Comparison of ENCODE assay signal across 8 cellular contexts in the genomic region with DNA sequence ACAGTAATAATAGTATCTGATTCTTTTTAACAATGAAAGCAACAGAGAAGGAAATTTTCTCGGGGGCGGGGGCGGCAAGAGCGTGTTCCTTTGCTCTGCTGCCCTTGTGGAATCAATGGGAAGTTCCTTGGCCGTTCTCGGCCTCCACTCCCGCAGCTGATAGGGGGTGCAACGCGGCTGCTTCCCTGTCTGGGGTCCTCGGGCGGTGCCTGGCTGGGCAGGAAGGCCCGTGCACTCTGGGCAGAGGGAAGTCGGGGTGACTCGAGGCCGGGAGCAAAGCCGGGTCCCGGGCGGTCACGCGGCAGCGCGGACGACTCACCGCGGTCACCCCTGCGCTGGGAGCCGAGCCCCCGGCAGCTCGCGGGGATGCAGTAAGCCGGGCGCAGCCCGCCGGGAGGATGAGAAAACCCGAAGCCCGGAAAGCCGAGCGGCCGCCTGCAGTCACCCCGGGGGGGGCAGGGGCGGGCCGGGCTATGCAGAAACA. TPM values are rescaled to one million over a fixed set of nuclear protein-coding genes. Genes with fewer than 3 reads are reported as not detected.
DNase-seq lines count a peak whose midpoint lies in the region; ATAC-seq, FAIRE-seq and TF ChIP-seq lines count a peak whose summit lies in the region.

No MANE protein-coding gene starts in this region.

- H3K36me3 ChIP-seq in iPS-20b (ENCODE audit: insufficient read depth, low read depth, low read length), result peaks cover 16% of the 10 kb centered on the region; the same call in 1 of the 2 replicates
- no peaks in the 10 kb centered on the region for H3K36me3 ChIP-seq in tibial nerve

- peaks cover 44% of the 10 kb centered on the region for H3K27me3 Mint-ChIP-seq in activated naive CD4-positive, alpha-beta T cell treated with anti-CD3 and anti-CD28 coated beads for 36 hours (ENCODE audit: low read depth)

- H3K9me3 Mint-ChIP-seq in activated naive CD4-positive, alpha-beta T cell treated with anti-CD3 and anti-CD28 coated beads for 36 hours, result no peaks in the 10 kb centered on the region

- no peaks in the 10 kb centered on the region for H3K36me3 Mint-ChIP-seq in activated naive CD4-positive, alpha-beta T cell treated with anti-CD3 and anti-CD28 coated beads for 36 hours (ENCODE audit: low read depth)

- ATAC-seq in SK-N-SH treated with all-trans-retinoic acid at 6 μM for 48 hours (peak; percentile 1), HG03571 (IDR thresholded peaks at IDR 0.05; ENCODE audit: unreplicated experiment) (no peak)

- DNase-seq in activated naive CD4-positive, alpha-beta T cell treated with anti-CD3 and anti-CD28 coated beads for 36 hours, result no peak
- no peak for DNase-seq in activated naive CD4-positive, alpha-beta T cell treated with anti-CD3 and anti-CD28 coated beads, Interleukin-2, amount 50 U/mL, for 16 hours
- no peak for DNase-seq in tibial nerve (ENCODE audit: low spot score in 2 of 2)
- DNase-seq in globus pallidus (ENCODE audit: low spot score), result no peak
- DNase-seq in GM12891 (ENCODE audit: insufficient read length, low spot score), result no peak

- H3K9ac ChIP-seq in iPS-20b (ENCODE audit: low read depth, low read length), result no peak overlapping the region; the same call in 1 of the 2 replicates

- CTCF ChIA-PET in activated naive CD4-positive, alpha-beta T cell treated with anti-CD3 and anti-CD28 coated beads for 36 hours (lab: Charles Lee), result no interaction called here

- peaks cover 23% of the 10 kb centered on the region for H3K4me1 Mint-ChIP-seq in activated naive CD4-positive, alpha-beta T cell treated with anti-CD3 and anti-CD28 coated beads for 36 hours (ENCODE audit: low read depth)

- WGBS in tibial nerve, 2 donors, result 0 to 1% methylated on average over 19 to 20 of the region's 42 CpGs

- TF ChIP-seq EP300 in tibial nerve (IDR thresholded peaks at IDR 0.05), result no peak

- H3K9me3 ChIP-seq in iPS-20b (ENCODE audit: insufficient read depth, low read depth, low read length) (no peaks in the 10 kb centered on the region), tibial nerve (no peaks in the 10 kb centered on the region)

- H3K4me3 Mint-ChIP-seq in activated naive CD4-positive, alpha-beta T cell treated with anti-CD3 and anti-CD28 coated beads for 36 hours, result peak overlapping the region; percentile 12

- no peak for TF ChIP-seq POLR2A in tibial nerve (IDR thresholded peaks at IDR 0.05)
- TF ChIP-seq POLR2A in GM12891 (IDR thresholded peaks at IDR 0.05; ENCODE audit: low read depth, low read length), result no peak

- no peak overlapping the region for H3K27ac Mint-ChIP-seq in activated naive CD4-positive, alpha-beta T cell treated with anti-CD3 and anti-CD28 coated beads for 36 hours

- FAIRE-seq in GM12891 (lab: Jason Lieb, UNC), result no peak

- TF ChIP-seq CTCF in tibial nerve (IDR thresholded peaks at IDR 0.05), result no peak

- intact Hi-C loops in activated naive CD4-positive, alpha-beta T cell treated with anti-CD3 and anti-CD28 coated beads for 36 hours (cut with micrococcal nuclease), result loop anchor here (1.0 to 5.0 kb wide), 3 partner anchors 7 to 108 kb away; partner anchors contain the start of genes DBNDD1, FANCA and MC1R

- H3K27me3 ChIP-seq in iPS-20b (ENCODE audit: insufficient read depth, low read length) (peaks cover 27% of the 10 kb centered on the region), tibial nerve (peaks cover 0 to 74% of the 10 kb centered on the region in 2 donors)

- H3K4me3 ChIP-seq in iPS-20b (ENCODE audit: low read length) (peak overlapping the region; percentile 68), tibial nerve (peak overlapping the region; percentile 1 to 52 (median 42))

- H3K4me1 ChIP-seq in iPS-20b (ENCODE audit: insufficient read depth, low read length) (peaks cover 10% of the 10 kb centered on the region), tibial nerve (peaks cover 0 to 59% (median 35%) of the 10 kb centered on the region in 4 donors)

- H3K27ac ChIP-seq in iPS-20b (ENCODE audit: low read length) (no peak overlapping the region), tibial nerve (no peak overlapping the region)

TF ChIP-seq in SK-N-SH treated with all-trans-retinoic acid at 6 μM for 48 hours, 23 proteins besides CTCF, POLR2A, EP300 and RAD21:
- TF ChIP-seq, protein P1, sequence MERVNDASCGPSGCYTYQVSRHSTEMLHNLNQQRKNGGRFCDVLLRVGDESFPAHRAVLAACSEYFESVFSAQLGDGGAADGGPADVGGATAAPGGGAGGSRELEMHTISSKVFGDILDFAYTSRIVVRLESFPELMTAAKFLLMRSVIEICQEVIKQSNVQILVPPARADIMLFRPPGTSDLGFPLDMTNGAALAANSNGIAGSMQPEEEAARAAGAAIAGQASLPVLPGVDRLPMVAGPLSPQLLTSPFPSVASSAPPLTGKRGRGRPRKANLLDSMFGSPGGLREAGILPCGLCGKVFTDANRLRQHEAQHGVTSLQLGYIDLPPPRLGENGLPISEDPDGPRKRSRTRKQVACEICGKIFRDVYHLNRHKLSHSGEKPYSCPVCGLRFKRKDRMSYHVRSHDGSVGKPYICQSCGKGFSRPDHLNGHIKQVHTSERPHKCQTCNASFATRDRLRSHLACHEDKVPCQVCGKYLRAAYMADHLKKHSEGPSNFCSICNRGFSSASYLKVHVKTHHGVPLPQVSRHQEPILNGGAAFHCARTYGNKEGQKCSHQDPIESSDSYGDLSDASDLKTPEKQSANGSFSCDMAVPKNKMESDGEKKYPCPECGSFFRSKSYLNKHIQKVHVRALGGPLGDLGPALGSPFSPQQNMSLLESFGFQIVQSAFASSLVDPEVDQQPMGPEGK (CRISPR knock-in tag; IDR thresholded peaks at IDR 0.05; ENCODE audit: borderline replicate concordance), result peak; percentile 83; the same call in 1 of the 2 replicates
- no peak for TF ChIP-seq TOX (CRISPR knock-in tag; IDR thresholded peaks at IDR 0.05; ENCODE audit: borderline replicate concordance)

TF ChIP-seq in GM12891, 5 proteins besides CTCF, POLR2A, EP300 and RAD21:
- TF ChIP-seq POLR2AphosphoS5 (IDR thresholded peaks at IDR 0.05; ENCODE audit: low read depth, low read length) (no peak), SPI1 (IDR thresholded peaks at IDR 0.05; ENCODE audit: low read depth, low read length) (no peak), TAF1 (IDR thresholded peaks at IDR 0.05; ENCODE audit: low read depth, low read length) (no peak), PAX5 (IDR thresholded peaks at IDR 0.05; ENCODE audit: insufficient read depth, low read length, severe bottlenecking) (no peak), POU2F2 (IDR thresholded peaks at IDR 0.05; ENCODE audit: low read depth, low read length) (no peak)

RNA-seq across cellular contexts. Expression of gene TUBB3, which starts 2.5 kb away (rescaled TPM):
- total RNA-seq in activated naive CD4-positive, alpha-beta T cell treated with anti-CD3 and anti-CD28 coated beads for 36 hours, result under 1 TPM; 0.20 to 0.38 TPM
- 10 to 100 TPM in 1 of 4 donors, 1 to 10 TPM in 1, under 1 TPM in 1, not detected in 1; 0.59 to 12.0 (median 3.5) TPM for total RNA-seq in tibial nerve
- polyA plus RNA-seq in GM12891 (2012; ENCODE audit: low read depth, missing spikeins), result 1.6 TPM

RNA-seq across cellular contexts. Expression of gene MC1R, which starts 7.0 kb away (rescaled TPM):
- total RNA-seq in activated naive CD4-positive, alpha-beta T cell treated with anti-CD3 and anti-CD28 coated beads for 36 hours, result under 1 TPM; 0.45 to 0.49 TPM
- 10 to 100 TPM in 1 of 4 donors, 1 to 10 TPM in 3; 3.3 to 15.7 (median 6.9) TPM for total RNA-seq in tibial nerve
- 0.67 TPM for polyA plus RNA-seq in GM12891 (2012; ENCODE audit: low read depth, missing spikeins)

RNA-seq across cellular contexts. Expression of gene DEF8, which starts 22.9 kb away (rescaled TPM):
- total RNA-seq in activated naive CD4-positive, alpha-beta T cell treated with anti-CD3 and anti-CD28 coated beads for 36 hours, result 10 to 100 TPM; 19.7 to 20.1 TPM
- total RNA-seq in tibial nerve, result 100 to 1,000 TPM in 2 of 4 donors, 10 to 100 TPM in 2; 60.9 to 144 (median 96.6) TPM
- polyA plus RNA-seq in GM12891 (2012; ENCODE audit: low read depth, missing spikeins), result 22.5 TPM

RNA-seq across cellular contexts. Expression of gene TCF25, which starts 52.2 kb away (rescaled TPM):
- 100 to 1,000 TPM; 108 to 109 TPM for total RNA-seq in activated naive CD4-positive, alpha-beta T cell treated with anti-CD3 and anti-CD28 coated beads for 36 hours
- 100 to 1,000 TPM; 181 to 350 (median 290) TPM for total RNA-seq in tibial nerve
- 115 TPM for polyA plus RNA-seq in GM12891 (2012; ENCODE audit: low read depth, missing spikeins)
